8 cellular contexts compared by ENCODE assay signal in genomic region chr11:2930705-2931415, GRCh38. TPM values are rescaled to one million over a fixed set of nuclear protein-coding genes. Genes with fewer than 3 reads are reported as not detected.
DNase-seq lines count a peak whose midpoint lies in the region; ATAC-seq, FAIRE-seq and TF ChIP-seq lines count a peak whose summit lies in the region.

No MANE protein-coding gene starts in this region.

- no peak for FAIRE-seq in RCC 7860 (lab: Jason Lieb, UNC)

- no peaks in the 10 kb centered on the region for H3K27me3 Mint-ChIP-seq in MCF 10A (ENCODE audit: insufficient read depth, unreplicated experiment)

- no peaks in the 10 kb centered on the region for H3K9me3 Mint-ChIP-seq in MCF 10A (ENCODE audit: unreplicated experiment)

- CTCF ChIA-PET in MCF 10A (lab: Yijun Ruan, JAX) = interaction anchor here (0.7 to 2.7 kb wide), 32 partner anchors 9 to 405 kb away, joined by 3 to 20 read pairs (median 5); no protein-coding TSS in a partner anchor

- peak overlapping the region; percentile 94 for H3K27ac Mint-ChIP-seq in MCF 10A (ENCODE audit: low read depth, unreplicated experiment)

- peak; percentile 38 for ATAC-seq in HG03108 (IDR thresholded peaks at IDR 0.05; ENCODE audit: unreplicated experiment)

- peak overlapping the region; percentile 73 for H3K4me3 Mint-ChIP-seq in MCF 10A (ENCODE audit: unreplicated experiment)

- no TSS peak for BruUV-seq in MCF 10A (replicated peaks; lab: Mats Ljungman, UMichigan)

- intact Hi-C loops in MCF 10A (cut with micrococcal nuclease) = loop anchor here (1.0 to 5.0 kb wide), 5 partner anchors 28 to 398 kb away; partner anchors contain the start of gene NAP1L4

- no peaks in the 10 kb centered on the region for H3K36me3 Mint-ChIP-seq in MCF 10A (ENCODE audit: insufficient read depth, unreplicated experiment)

- peak; percentile 92 for TF ChIP-seq CTCF in MCF 10A (IDR thresholded peaks at IDR 0.05; ENCODE audit: unreplicated experiment)

- DNase-seq in NCI-H1417 (lab: John Stamatoyannopoulos, UW) (peak in 2 of 3 experiments; percentile 65 to 73), NCI-H1417 treated with DMSO at 0.1 percent for 48 hours (lab: John Stamatoyannopoulos, UW) (no peak), RCC 7860 (ENCODE audit: low spot score) (peak; percentile 63), MCF 10A (ENCODE audit: unreplicated experiment) (peak; percentile 88), islet precursor cell (peak; percentile 95), NCI-H2171 treated with DMSO at 0.1 percent for 48 hours (lab: John Stamatoyannopoulos, UW) (no peak)
- peak; percentile 39 for DNase-seq in stimulated activated CD4-positive, alpha-beta T cell treated with anti-CD3 and anti-CD28 coated beads, Interleukin-4, amount 100 ng/mL, for 24 hours

- H3K4me1 Mint-ChIP-seq in MCF 10A (ENCODE audit: insufficient read depth, unreplicated experiment) = peaks cover 20% of the 10 kb centered on the region

- POLR2A ChIA-PET in MCF 10A (lab: Yijun Ruan, JAX) = interaction anchor here (0.7 to 4.6 kb wide), 11 partner anchors 10 to 399 kb away, joined by 3 to 32 read pairs (median 9); partner anchors contain the start of gene NAP1L4

RNA-seq across cellular contexts. Expression of gene PHLDA2, which starts 1.6 kb away (rescaled TPM):
- 118 and 135 TPM in 2 replicates for total RNA-seq in MCF 10A (2022)

RNA-seq across cellular contexts. Expression of gene CDKN1C, which starts 45.3 kb away (rescaled TPM):
- 5.7 and 6.9 TPM in 2 replicates for total RNA-seq in MCF 10A (2022)

Comparison
In these comparisons a context has a peak if more than half of its experiments do, and no peak if none do; other contexts are left out.
1. DNase-seq: peak in NCI-H1417 (2 of 3), RCC 7860 (single experiment), MCF 10A (single experiment), islet precursor cell (single experiment) and stimulated activated CD4-positive, alpha-beta T cell treated with anti-CD3 and anti-CD28 coated beads, Interleukin-4, amount 100 ng/mL, for 24 hours (single experiment); none in NCI-H1417 treated with DMSO at 0.1 percent for 48 hours (single experiment) and NCI-H2171 treated with DMSO at 0.1 percent for 48 hours (single experiment).